Comparison of ENCODE assay signal across 1 cellular context in genomic region chr17:81294512-81295030, GRCh38.
TF ChIP-seq lines count a peak whose summit lies in the region.

No MANE protein-coding gene starts in this region.

TF ChIP-seq in HepG2, 621 proteins besides CTCF, POLR2A, EP300 and RAD21 (continues in another document):
- TF ChIP-seq PHB2 (IDR thresholded peaks at IDR 0.05; ENCODE audit: partially characterized antibody): no peak
- no peak for TF ChIP-seq ZNF850 (CRISPR knock-in tag; conservative IDR thresholded peaks at IDR 0.05)
- no peak for TF ChIP-seq ZNF75D (CRISPR knock-in tag; IDR thresholded peaks at IDR 0.05; ENCODE audit: borderline replicate concordance)
- TF ChIP-seq, protein P1, sequence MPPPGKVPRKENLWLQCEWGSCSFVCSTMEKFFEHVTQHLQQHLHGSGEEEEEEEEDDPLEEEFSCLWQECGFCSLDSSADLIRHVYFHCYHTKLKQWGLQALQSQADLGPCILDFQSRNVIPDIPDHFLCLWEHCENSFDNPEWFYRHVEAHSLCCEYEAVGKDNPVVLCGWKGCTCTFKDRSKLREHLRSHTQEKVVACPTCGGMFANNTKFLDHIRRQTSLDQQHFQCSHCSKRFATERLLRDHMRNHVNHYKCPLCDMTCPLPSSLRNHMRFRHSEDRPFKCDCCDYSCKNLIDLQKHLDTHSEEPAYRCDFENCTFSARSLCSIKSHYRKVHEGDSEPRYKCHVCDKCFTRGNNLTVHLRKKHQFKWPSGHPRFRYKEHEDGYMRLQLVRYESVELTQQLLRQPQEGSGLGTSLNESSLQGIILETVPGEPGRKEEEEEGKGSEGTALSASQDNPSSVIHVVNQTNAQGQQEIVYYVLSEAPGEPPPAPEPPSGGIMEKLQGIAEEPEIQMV (CRISPR knock-in tag; IDR thresholded peaks at IDR 0.05; ENCODE audit: low read depth): 0 out of 2 replicates have a peak, but pooled peaks have one; percentile 4
- peak; percentile 17; the same call in 1 of the 2 replicates for TF ChIP-seq BCL6 (CRISPR knock-in tag; IDR thresholded peaks at IDR 0.05)
- TF ChIP-seq HES4 (CRISPR knock-in tag; IDR thresholded peaks at IDR 0.05; ENCODE audit: borderline replicate concordance): peak; percentile 22; the same call in 1 of the 2 replicates
- TF ChIP-seq IRX3 (CRISPR knock-in tag; IDR thresholded peaks at IDR 0.05; ENCODE audit: borderline replicate concordance, low read depth): no peak
- 0 out of 2 replicates have a peak, but pooled peaks have one; percentile 13 for TF ChIP-seq ZSCAN29 (CRISPR knock-in tag; conservative IDR thresholded peaks at IDR 0.05)
- TF ChIP-seq, protein P2, sequence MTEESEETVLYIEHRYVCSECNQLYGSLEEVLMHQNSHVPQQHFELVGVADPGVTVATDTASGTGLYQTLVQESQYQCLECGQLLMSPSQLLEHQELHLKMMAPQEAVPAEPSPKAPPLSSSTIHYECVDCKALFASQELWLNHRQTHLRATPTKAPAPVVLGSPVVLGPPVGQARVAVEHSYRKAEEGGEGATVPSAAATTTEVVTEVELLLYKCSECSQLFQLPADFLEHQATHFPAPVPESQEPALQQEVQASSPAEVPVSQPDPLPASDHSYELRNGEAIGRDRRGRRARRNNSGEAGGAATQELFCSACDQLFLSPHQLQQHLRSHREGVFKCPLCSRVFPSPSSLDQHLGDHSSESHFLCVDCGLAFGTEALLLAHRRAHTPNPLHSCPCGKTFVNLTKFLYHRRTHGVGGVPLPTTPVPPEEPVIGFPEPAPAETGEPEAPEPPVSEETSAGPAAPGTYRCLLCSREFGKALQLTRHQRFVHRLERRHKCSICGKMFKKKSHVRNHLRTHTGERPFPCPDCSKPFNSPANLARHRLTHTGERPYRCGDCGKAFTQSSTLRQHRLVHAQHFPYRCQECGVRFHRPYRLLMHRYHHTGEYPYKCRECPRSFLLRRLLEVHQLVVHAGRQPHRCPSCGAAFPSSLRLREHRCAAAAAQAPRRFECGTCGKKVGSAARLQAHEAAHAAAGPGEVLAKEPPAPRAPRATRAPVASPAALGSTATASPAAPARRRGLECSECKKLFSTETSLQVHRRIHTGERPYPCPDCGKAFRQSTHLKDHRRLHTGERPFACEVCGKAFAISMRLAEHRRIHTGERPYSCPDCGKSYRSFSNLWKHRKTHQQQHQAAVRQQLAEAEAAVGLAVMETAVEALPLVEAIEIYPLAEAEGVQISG (CRISPR knock-in tag; IDR thresholded peaks at IDR 0.05): no peak
- TF ChIP-seq MED1 (CRISPR knock-in tag; IDR thresholded peaks at IDR 0.05): 0 out of 2 replicates have a peak, but pooled peaks have one; percentile 30
- TF ChIP-seq ZNF639 (CRISPR knock-in tag; conservative IDR thresholded peaks at IDR 0.05): 0 out of 2 replicates have a peak, but pooled peaks have one; percentile 8
- TF ChIP-seq DNMT1 (CRISPR knock-in tag; IDR thresholded peaks at IDR 0.05): no peak
- TF ChIP-seq ZNF232 (CRISPR knock-in tag; IDR thresholded peaks at IDR 0.05; ENCODE audit: borderline replicate concordance): no peak; the same call in 1 of the 2 replicates
- no peak for TF ChIP-seq ZNF713 (CRISPR knock-in tag; IDR thresholded peaks at IDR 0.05)
- TF ChIP-seq ZNF281 (CRISPR knock-in tag; IDR thresholded peaks at IDR 0.05; ENCODE audit: borderline replicate concordance): 0 out of 2 replicates have a peak, but pooled peaks have one; percentile 21
- peak; percentile 14; the same call in 1 of the 2 replicates for TF ChIP-seq ZNF441 (CRISPR knock-in tag; IDR thresholded peaks at IDR 0.05; ENCODE audit: borderline replicate concordance)
- TF ChIP-seq ZNF256 (CRISPR knock-in tag; conservative IDR thresholded peaks at IDR 0.05): 0 out of 2 replicates have a peak, but pooled peaks have one; percentile 6
- peak; percentile 14 for TF ChIP-seq FOSL1 (CRISPR knock-in tag; IDR thresholded peaks at IDR 0.05; ENCODE audit: borderline replicate concordance)
- TF ChIP-seq ZNF251 (CRISPR knock-in tag; IDR thresholded peaks at IDR 0.05): 0 out of 2 replicates have a peak, but pooled peaks have one; percentile 69
- no peak for TF ChIP-seq POLR2AphosphoS2 (IDR thresholded peaks at IDR 0.05; ENCODE audit: low read depth, low read length)
- peak; percentile 15; the same call in 1 of the 2 replicates for TF ChIP-seq ZNF766 (CRISPR knock-in tag; IDR thresholded peaks at IDR 0.05; ENCODE audit: borderline replicate concordance)
- TF ChIP-seq SCMH1 (CRISPR knock-in tag; IDR thresholded peaks at IDR 0.05; ENCODE audit: borderline replicate concordance): no peak
- TF ChIP-seq ZNF142 (CRISPR knock-in tag; IDR thresholded peaks at IDR 0.05): 0 out of 2 replicates have a peak, but pooled peaks have one; percentile 8
- no peak for TF ChIP-seq ZNF333 (CRISPR knock-in tag; IDR thresholded peaks at IDR 0.05; ENCODE audit: borderline replicate concordance)
- TF ChIP-seq THRA (CRISPR knock-in tag; IDR thresholded peaks at IDR 0.05; ENCODE audit: borderline replicate concordance): peak; percentile 27
- TF ChIP-seq TEAD2 (CRISPR knock-in tag; IDR thresholded peaks at IDR 0.05): 0 out of 2 replicates have a peak, but pooled peaks have one; percentile 17
- TF ChIP-seq, protein P3, sequence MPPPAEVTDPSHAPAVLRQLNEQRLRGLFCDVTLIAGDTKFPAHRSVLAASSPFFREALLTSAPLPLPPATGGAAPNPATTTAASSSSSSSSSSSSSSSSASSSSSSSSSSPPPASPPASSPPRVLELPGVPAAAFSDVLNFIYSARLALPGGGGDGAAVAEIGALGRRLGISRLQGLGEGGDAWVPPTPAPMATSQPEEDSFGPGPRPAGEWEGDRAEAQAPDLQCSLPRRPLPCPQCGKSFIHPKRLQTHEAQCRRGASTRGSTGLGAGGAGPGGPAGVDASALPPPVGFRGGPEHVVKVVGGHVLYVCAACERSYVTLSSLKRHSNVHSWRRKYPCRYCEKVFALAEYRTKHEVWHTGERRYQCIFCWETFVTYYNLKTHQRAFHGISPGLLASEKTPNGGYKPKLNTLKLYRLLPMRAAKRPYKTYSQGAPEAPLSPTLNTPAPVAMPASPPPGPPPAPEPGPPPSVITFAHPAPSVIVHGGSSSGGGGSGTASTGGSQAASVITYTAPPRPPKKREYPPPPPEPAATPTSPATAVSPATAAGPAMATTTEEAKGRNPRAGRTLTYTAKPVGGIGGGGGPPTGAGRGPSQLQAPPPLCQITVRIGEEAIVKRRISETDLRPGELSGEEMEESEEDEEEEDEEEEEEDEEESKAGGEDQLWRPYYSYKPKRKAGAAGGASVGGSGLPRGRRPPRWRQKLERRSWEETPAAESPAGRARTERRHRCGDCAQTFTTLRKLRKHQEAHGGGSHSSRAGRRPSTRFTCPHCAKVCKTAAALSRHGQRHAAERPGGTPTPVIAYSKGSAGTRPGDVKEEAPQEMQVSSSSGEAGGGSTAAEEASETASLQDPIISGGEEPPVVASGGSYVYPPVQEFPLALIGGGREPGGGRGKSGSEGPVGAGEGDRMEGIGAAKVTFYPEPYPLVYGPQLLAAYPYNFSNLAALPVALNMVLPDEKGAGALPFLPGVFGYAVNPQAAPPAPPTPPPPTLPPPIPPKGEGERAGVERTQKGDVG (CRISPR knock-in tag; IDR thresholded peaks at IDR 0.05; ENCODE audit: borderline replicate concordance): no peak
- TF ChIP-seq THAP9 (CRISPR knock-in tag; IDR thresholded peaks at IDR 0.05; ENCODE audit: borderline replicate concordance): no peak
- TF ChIP-seq, protein P4, sequence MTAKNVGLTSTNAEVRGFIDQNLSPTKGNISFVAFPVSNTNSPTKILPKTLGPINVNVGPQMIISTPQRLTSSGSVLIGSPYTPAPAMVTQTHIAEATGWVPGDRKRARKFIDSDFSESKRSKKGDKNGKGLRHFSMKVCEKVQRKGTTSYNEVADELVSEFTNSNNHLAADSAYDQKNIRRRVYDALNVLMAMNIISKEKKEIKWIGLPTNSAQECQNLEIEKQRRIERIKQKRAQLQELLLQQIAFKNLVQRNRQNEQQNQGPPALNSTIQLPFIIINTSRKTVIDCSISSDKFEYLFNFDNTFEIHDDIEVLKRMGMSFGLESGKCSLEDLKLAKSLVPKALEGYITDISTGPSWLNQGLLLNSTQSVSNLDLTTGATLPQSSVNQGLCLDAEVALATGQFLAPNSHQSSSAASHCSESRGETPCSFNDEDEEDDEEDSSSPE (CRISPR knock-in tag; IDR thresholded peaks at IDR 0.05): no peak; the same call in 1 of the 2 replicates
